Comparison of ENCODE assay signal across 12 cellular contexts in the genomic region with DNA sequence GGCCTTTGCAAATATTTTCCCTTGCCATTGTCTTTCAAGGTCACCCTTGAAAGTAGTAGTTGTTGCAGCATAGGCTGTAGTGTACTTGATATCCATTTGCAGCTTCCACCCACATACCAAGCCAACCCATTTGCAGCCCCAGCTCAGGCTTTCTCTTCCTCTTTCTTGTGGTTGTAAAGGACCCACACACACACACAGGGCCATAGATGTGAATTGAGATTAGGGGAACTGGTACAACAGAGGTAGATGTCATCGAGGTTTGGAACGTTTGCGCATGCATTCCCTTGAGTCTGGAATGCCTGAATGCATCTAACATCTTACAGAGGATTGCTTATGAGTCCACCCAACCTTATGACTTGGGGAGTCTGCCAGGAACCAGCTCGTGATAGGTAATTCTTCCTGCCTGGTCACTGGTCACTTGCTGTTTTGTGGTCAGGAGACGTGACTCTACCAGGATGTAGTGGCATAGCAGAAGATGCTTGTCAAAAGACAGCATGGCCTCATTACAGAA.
DNase-seq lines count a peak whose midpoint lies in the region; ATAC-seq and TF ChIP-seq lines count a peak whose summit lies in the region.
"Had no signal": no experiment of that assay in that cellular context is flagged by ENCODE, and none has a peak within 500 bp of the region (broad histone marks: within the 10 kb centered on the region; RNA-seq: fewer than 3 reads in every experiment).

No MANE protein-coding gene starts in this region.

- no peaks in the 10 kb centered on the region for H3K27me3 ChIP-seq in uterus

- intact Hi-C loops in uterus (cut with DNase I; ENCODE audit: low total_unique reads), result no loop called here

- DNase-seq in memory B cell (ENCODE audit: low spot score in 2 of 2) (peak in 1 of 2 donors; percentile 54), uterus (no peak), NCI-H1694 treated with DMSO at 0.1 percent for 48 hours (lab: John Stamatoyannopoulos, UW) (no peak), NCI-H1436 treated with DMSO at 0.1 percent for 48 hours (lab: John Stamatoyannopoulos, UW) (no peak), Ammon's horn (ENCODE audit: low spot score) (no peak)
- DNase-seq: left ventricle myocardium superior, small intestine had no signal

- H3K36me3 ChIP-seq in uterus, result no peaks in the 10 kb centered on the region
- H3K36me3 ChIP-seq: suprapubic skin had no signal

- peaks cover 7% of the 10 kb centered on the region for H3K27me3 Mint-ChIP-seq in memory B cell

- H3K9me3 Mint-ChIP-seq in memory B cell, result peaks cover 1% of the 10 kb centered on the region

- H3K4me1 Mint-ChIP-seq in memory B cell, result peaks cover 22% of the 10 kb centered on the region

- no peaks in the 10 kb centered on the region for H3K9me3 ChIP-seq in uterus
- H3K9me3 ChIP-seq: suprapubic skin had no signal

- no peak for TF ChIP-seq CTCF in uterus (IDR thresholded peaks at IDR 0.05)

- H3K27ac Mint-ChIP-seq in memory B cell, result peak overlapping the region; percentile 2

- no peak for TF ChIP-seq POLR2A in uterus (IDR thresholded peaks at IDR 0.05)

- peak; percentile 88 for ATAC-seq in GM18873 (IDR thresholded peaks at IDR 0.05; ENCODE audit: low FRiP score, unreplicated experiment)
- ATAC-seq in HG02610 (IDR thresholded peaks at IDR 0.05; ENCODE audit: unreplicated experiment), result peak; percentile 96
- peak; percentile 92 for ATAC-seq in HG03520 (IDR thresholded peaks at IDR 0.05; ENCODE audit: unreplicated experiment)
- ATAC-seq in memory B cell (ENCODE audit: low read depth), result peak; percentile 99
- ATAC-seq: left ventricle myocardium superior had no signal

- H3K4me3 Mint-ChIP-seq in memory B cell, result peak overlapping the region; percentile 4

- no peak overlapping the region for H3K27ac ChIP-seq in uterus
- H3K27ac ChIP-seq: suprapubic skin, VCaP had no signal

- H3K36me3 Mint-ChIP-seq in memory B cell, result peaks cover 2% of the 10 kb centered on the region

- no peaks in the 10 kb centered on the region for H3K4me1 ChIP-seq in uterus
- H3K4me1 ChIP-seq: suprapubic skin had no signal

- H3K4me3 ChIP-seq in uterus, result no peak overlapping the region
- H3K4me3 ChIP-seq: suprapubic skin had no signal
